Comparison of ENCODE assay signal across 11 cellular contexts in genomic region chr15:67832965-67833503, GRCh38. TPM values are rescaled to one million over a fixed set of nuclear protein-coding genes. Genes with fewer than 3 reads are reported as not detected.
DNase-seq lines count a peak whose midpoint lies in the region; ATAC-seq lines count a peak whose summit lies in the region.
"Had no signal": no experiment of that assay in that cellular context is flagged by ENCODE, and none has a peak within 500 bp of the region (broad histone marks: within the 10 kb centered on the region; RNA-seq: fewer than 3 reads in every experiment).

No MANE protein-coding gene starts in this region.

- H3K4me1 Mint-ChIP-seq in activated naive CD4-positive, alpha-beta T cell treated with anti-CD3 and anti-CD28 coated beads, Interleukin-2, amount 50 U/mL, for 24 hours = peaks cover 53% of the 10 kb centered on the region
- H3K4me1 Mint-ChIP-seq in activated CD4-positive, alpha-beta memory T cell treated with anti-CD3 and anti-CD28 coated beads, Interleukin-2, amount 10 ng/mL, durations not matched to agents 7 days and 5 days = peaks cover 42% of the 10 kb centered on the region
- peaks cover 43 to 46% of the 10 kb centered on the region in 2 donors for H3K4me1 Mint-ChIP-seq in immature natural killer cell
- peaks cover 73% of the 10 kb centered on the region for H3K4me1 Mint-ChIP-seq in stimulated activated naive CD8-positive, alpha-beta T cell treated with anti-CD3 and anti-CD28 coated beads, Interleukin-15, amount 100 ng/mL, for 72 hours

- H3K27ac Mint-ChIP-seq in activated naive CD4-positive, alpha-beta T cell treated with anti-CD3 and anti-CD28 coated beads, Interleukin-2, amount 50 U/mL, for 24 hours = no peak overlapping the region
- H3K27ac Mint-ChIP-seq in activated naive CD4-positive, alpha-beta T cell treated with anti-CD3 and anti-CD28 coated beads, Interleukin-2, amount 50 U/mL, for 72 hours = no peak overlapping the region
- H3K27ac Mint-ChIP-seq in activated CD4-positive, alpha-beta memory T cell treated with anti-CD3 and anti-CD28 coated beads, Interleukin-2, amount 10 ng/mL, durations not matched to agents 7 days and 5 days = no peak overlapping the region
- H3K27ac Mint-ChIP-seq in immature natural killer cell = no peak overlapping the region
- no peak overlapping the region for H3K27ac Mint-ChIP-seq in stimulated activated naive CD8-positive, alpha-beta T cell treated with anti-CD3 and anti-CD28 coated beads, Interleukin-15, amount 100 ng/mL, for 72 hours

- no peaks in the 10 kb centered on the region for H3K36me3 Mint-ChIP-seq in activated naive CD4-positive, alpha-beta T cell treated with anti-CD3 and anti-CD28 coated beads, Interleukin-2, amount 50 U/mL, for 24 hours
- peaks cover 0 to 6% of the 10 kb centered on the region in 2 donors for H3K36me3 Mint-ChIP-seq in activated naive CD4-positive, alpha-beta T cell treated with anti-CD3 and anti-CD28 coated beads, Interleukin-2, amount 50 U/mL, for 72 hours
- peaks cover 3% of the 10 kb centered on the region for H3K36me3 Mint-ChIP-seq in activated CD4-positive, alpha-beta memory T cell treated with anti-CD3 and anti-CD28 coated beads, Interleukin-2, amount 10 ng/mL, durations not matched to agents 7 days and 5 days (ENCODE audit: low read depth)
- H3K36me3 Mint-ChIP-seq in immature natural killer cell = no peaks in the 10 kb centered on the region

- no peak for DNase-seq in activated naive CD4-positive, alpha-beta T cell treated with anti-CD3 and anti-CD28 coated beads, Interleukin-2, amount 50 U/mL, for 72 hours (ENCODE audit: low spot score in 2 of 2)
- DNase-seq in activated CD4-positive, alpha-beta memory T cell treated with anti-CD3 and anti-CD28 coated beads, Interleukin-2, amount 10 ng/mL, durations not matched to agents 7 days and 5 days = no peak
- DNase-seq in immature natural killer cell (no peak), dermis blood vessel endothelial cell (no peak)
- DNase-seq in stimulated activated naive CD8-positive, alpha-beta T cell treated with anti-CD3 and anti-CD28 coated beads, Interleukin-15, amount 100 ng/mL, for 72 hours = no peak
- DNase-seq: DMS79; effector CD4-positive, alpha-beta T cell had no signal

- H3K4me3 Mint-ChIP-seq in activated naive CD4-positive, alpha-beta T cell treated with anti-CD3 and anti-CD28 coated beads, Interleukin-2, amount 50 U/mL, for 24 hours = peak overlapping the region; percentile 78
- H3K4me3 Mint-ChIP-seq in activated CD4-positive, alpha-beta memory T cell treated with anti-CD3 and anti-CD28 coated beads, Interleukin-2, amount 10 ng/mL, durations not matched to agents 7 days and 5 days = peak overlapping the region; percentile 8
- H3K4me3 Mint-ChIP-seq in immature natural killer cell = peak overlapping the region; percentile 12 to 89 (median 47)
- peak overlapping the region; percentile 73 to 88 for H3K4me3 Mint-ChIP-seq in stimulated activated naive CD8-positive, alpha-beta T cell treated with anti-CD3 and anti-CD28 coated beads, Interleukin-15, amount 100 ng/mL, for 72 hours

- ATAC-seq in activated naive CD4-positive, alpha-beta T cell treated with anti-CD3 and anti-CD28 coated beads, Interleukin-2, amount 50 U/mL, for 72 hours = no peak
- ATAC-seq in stimulated activated naive CD8-positive, alpha-beta T cell treated with anti-CD3 and anti-CD28 coated beads, Interleukin-15, amount 100 ng/mL, for 72 hours = no peak
- ATAC-seq in HG03457 (IDR thresholded peaks at IDR 0.05; ENCODE audit: unreplicated experiment) (no peak), GM21381 (IDR thresholded peaks at IDR 0.05; ENCODE audit: unreplicated experiment) (no peak)

- CTCF ChIA-PET in activated CD4-positive, alpha-beta memory T cell treated with anti-CD3 and anti-CD28 coated beads, Interleukin-2, amount 10 ng/mL, durations not matched to agents 7 days and 5 days (lab: Charles Lee) = interaction anchor here (1.0 kb wide), 1 partner anchor 50 kb away, joined by 5 read pairs; no protein-coding TSS in a partner anchor

- no peaks in the 10 kb centered on the region for H3K9me3 Mint-ChIP-seq in activated naive CD4-positive, alpha-beta T cell treated with anti-CD3 and anti-CD28 coated beads, Interleukin-2, amount 50 U/mL, for 24 hours
- H3K9me3 Mint-ChIP-seq in activated naive CD4-positive, alpha-beta T cell treated with anti-CD3 and anti-CD28 coated beads, Interleukin-2, amount 50 U/mL, for 72 hours = no peaks in the 10 kb centered on the region
- H3K9me3 Mint-ChIP-seq in activated CD4-positive, alpha-beta memory T cell treated with anti-CD3 and anti-CD28 coated beads, Interleukin-2, amount 10 ng/mL, durations not matched to agents 7 days and 5 days = no peaks in the 10 kb centered on the region
- H3K9me3 Mint-ChIP-seq in immature natural killer cell = peaks cover 0 to 3% (median 0%) of the 10 kb centered on the region in 6 donors
- no peaks in the 10 kb centered on the region for H3K9me3 Mint-ChIP-seq in stimulated activated naive CD8-positive, alpha-beta T cell treated with anti-CD3 and anti-CD28 coated beads, Interleukin-15, amount 100 ng/mL, for 72 hours

- POLR2A ChIA-PET in activated CD4-positive, alpha-beta memory T cell treated with anti-CD3 and anti-CD28 coated beads, Interleukin-2, amount 10 ng/mL, durations not matched to agents 7 days and 5 days (lab: Charles Lee) = interaction anchor here (1.0 kb wide), 1 partner anchor 56 kb away, joined by 3 read pairs; no protein-coding TSS in a partner anchor

- peaks cover 48% of the 10 kb centered on the region for H3K27me3 Mint-ChIP-seq in activated naive CD4-positive, alpha-beta T cell treated with anti-CD3 and anti-CD28 coated beads, Interleukin-2, amount 50 U/mL, for 24 hours
- peaks cover 90% of the 10 kb centered on the region for H3K27me3 Mint-ChIP-seq in activated CD4-positive, alpha-beta memory T cell treated with anti-CD3 and anti-CD28 coated beads, Interleukin-2, amount 10 ng/mL, durations not matched to agents 7 days and 5 days
- H3K27me3 Mint-ChIP-seq in immature natural killer cell (ENCODE audit: low read depth in 3 of 3) = peaks cover 40 to 66% (median 65%) of the 10 kb centered on the region in 3 donors
- H3K27me3 Mint-ChIP-seq in stimulated activated naive CD8-positive, alpha-beta T cell treated with anti-CD3 and anti-CD28 coated beads, Interleukin-15, amount 100 ng/mL, for 72 hours = peaks cover 98% of the 10 kb centered on the region

RNA-seq across cellular contexts. Expression of gene RNU6-1, which starts 6.8 kb away (rescaled TPM):
- not detected for total RNA-seq in activated naive CD4-positive, alpha-beta T cell treated with anti-CD3 and anti-CD28 coated beads, Interleukin-2, amount 50 U/mL, for 72 hours
- total RNA-seq in activated CD4-positive, alpha-beta memory T cell treated with anti-CD3 and anti-CD28 coated beads, Interleukin-2, amount 10 ng/mL, durations not matched to agents 7 days and 5 days = not detected
- polyA plus RNA-seq in immature natural killer cell = not detected
- not detected in 2 replicates for total RNA-seq in dermis blood vessel endothelial cell
- total RNA-seq: mucosa of descending colon had no signal

RNA-seq across cellular contexts. Expression of gene SKOR1, which starts 7.7 kb away (rescaled TPM):
- under 1 TPM in 1 of 2 donors, not detected in 1; 0.16 TPM for total RNA-seq in activated naive CD4-positive, alpha-beta T cell treated with anti-CD3 and anti-CD28 coated beads, Interleukin-2, amount 50 U/mL, for 72 hours
- under 1 TPM; 0.23 to 0.25 TPM for total RNA-seq in activated CD4-positive, alpha-beta memory T cell treated with anti-CD3 and anti-CD28 coated beads, Interleukin-2, amount 10 ng/mL, durations not matched to agents 7 days and 5 days
- polyA plus RNA-seq in immature natural killer cell = under 1 TPM in 1 of 3 donors, not detected in 2; 0.08 TPM
- 0.05 TPM in 1 of 2 replicates, not detected in the other for total RNA-seq in dermis blood vessel endothelial cell

Comparison
In these comparisons a context has a peak if more than half of its experiments do, and no peak if none do; other contexts are left out.
1. H3K4me3 Mint-ChIP-seq: peak in every context shown above with its lines; median percentile 80 in stimulated activated naive CD8-positive, alpha-beta T cell treated with anti-CD3 and anti-CD28 coated beads, Interleukin-15, amount 100 ng/mL, for 72 hours; 78 in activated naive CD4-positive, alpha-beta T cell treated with anti-CD3 and anti-CD28 coated beads, Interleukin-2, amount 50 U/mL, for 24 hours; 47 in immature natural killer cell; 8 in activated CD4-positive, alpha-beta memory T cell treated with anti-CD3 and anti-CD28 coated beads, Interleukin-2, amount 10 ng/mL, durations not matched to agents 7 days and 5 days.